ENCODE assay signal across 11 cellular contexts in the genomic region with DNA sequence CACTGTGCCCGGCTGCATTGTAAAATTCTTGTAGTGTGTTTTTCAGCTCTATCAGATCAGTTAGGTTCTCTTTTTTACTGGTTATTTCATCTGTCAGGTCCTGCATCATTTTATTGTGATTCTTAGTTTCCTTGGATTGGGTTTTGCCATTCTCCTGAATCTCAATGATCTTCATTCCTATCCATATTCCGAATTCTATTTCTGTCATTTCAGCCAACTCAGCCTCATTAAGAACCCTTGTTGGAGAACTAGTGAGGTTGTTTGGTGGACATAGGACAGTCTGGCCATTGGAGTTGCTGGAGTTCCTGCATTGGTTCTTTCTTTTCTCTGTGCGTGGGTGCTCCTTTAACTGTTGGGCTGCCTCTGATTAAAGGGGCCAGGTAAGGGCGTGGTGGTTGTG.
"Had no signal": no experiment of that assay in that cellular context is flagged by ENCODE, and none has a peak within 500 bp of the region (broad histone marks: within the 10 kb centered on the region; RNA-seq: fewer than 3 reads in every experiment).

No MANE protein-coding gene starts in this region.

- H3K4me2 ChIP-seq: GM23338 had no signal

- ATAC-seq: GM23338, HCT116 had no signal

- H2AFZ ChIP-seq: GM23248 had no signal

- H3K9ac ChIP-seq: GM23248 had no signal

- H3K36me3 ChIP-seq: HAP-1 had no signal

- DNase-seq: GM23248, GOT3, H7, H9, HCEC 1CT, HFFc6 had no signal

- FAIRE-seq: H1, H54 had no signal

- H3K4me1 ChIP-seq: HAP-1 had no signal

- H3K4me3 Mint-ChIP-seq: GM23338, H9, HFFc6 had no signal

- H3K9me3 Mint-ChIP-seq: GM23338, HFFc6 had no signal

- H3K27ac ChIP-seq: GM23248 had no signal

- H3K27ac Mint-ChIP-seq: GM23338, H9, HFFc6 had no signal

- H3K9me3 ChIP-seq: HAP-1 had no signal

- H3K4me3 ChIP-seq: GM23248, GM23338, HAP-1 had no signal
